ENCODE assay signal across 27 cellular contexts in the genomic region with DNA sequence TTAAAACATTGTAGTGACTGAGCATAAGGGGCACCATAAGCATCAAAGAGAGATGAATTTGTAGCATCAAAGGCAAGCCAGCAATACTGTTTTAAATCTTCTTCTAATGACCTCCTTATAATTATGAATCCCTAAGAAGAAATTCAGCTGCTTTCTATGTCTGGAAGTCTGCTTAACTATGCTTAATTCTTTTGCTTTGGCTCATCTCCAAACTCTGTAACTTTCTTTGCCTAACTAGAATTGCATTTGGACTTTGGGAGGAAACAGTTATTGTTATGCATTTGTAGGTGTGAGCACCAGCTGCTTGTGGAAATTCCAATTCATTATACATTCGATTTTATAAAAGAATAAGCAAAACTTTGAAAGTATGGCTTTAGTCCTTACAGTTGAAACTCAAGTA.
"Had no signal": no experiment of that assay in that cellular context is flagged by ENCODE, and none has a peak within 500 bp of the region (broad histone marks: within the 10 kb centered on the region; RNA-seq: fewer than 3 reads in every experiment).

No MANE protein-coding gene starts in this region.

- H3K27me3 Mint-ChIP-seq: naive B cell; naive thymus-derived CD8-positive, alpha-beta T cell; natural killer cell treated with Interleukin-12 subunit alpha and Interleukin-12 subunit beta and Interleukin-15 and Interleukin-18, amount 100 ng/mL, for 72 hours; stimulated activated naive B cell treated with anti-CD40 and anti-IgM and Interleukin-4, amounts not matched to agents 10 μg/mL and 1 μg/mL and 100 μg/mL, for 72 hours; stimulated activated naive CD8-positive, alpha-beta T cell treated with anti-CD3 and anti-CD28 coated beads, Interleukin-15, Interleukin-2, amounts not matched to agents 100 ng/mL and 50 ng/mL, for 24 hours; type B pancreatic cell had no signal

- H3K36me3 ChIP-seq: neural progenitor cell, pancreas, prostate gland, right lobe of liver, sigmoid colon, stomach, thoracic aorta, thyroid gland, transverse colon, upper lobe of right lung, uterus had no signal

- ATAC-seq: naive thymus-derived CD8-positive, alpha-beta T cell; natural killer cell treated with Interleukin-12 subunit alpha and Interleukin-12 subunit beta and Interleukin-15 and Interleukin-18, amount 100 ng/mL, for 72 hours; pancreas; right cardiac atrium; right lobe of liver; stimulated activated effector memory CD8-positive, alpha-beta T cell treated with anti-CD3 and anti-CD28 coated beads, Interleukin-12 subunit alpha, Interleukin-12 subunit beta, amount 100 ng/mL, for 72 hours; stimulated activated naive B cell treated with anti-CD40 and anti-IgM and Interleukin-4, amounts not matched to agents 10 μg/mL and 1 μg/mL and 100 μg/mL, for 72 hours; upper lobe of right lung had no signal

- DNase-seq: naive B cell; naive thymus-derived CD8-positive, alpha-beta T cell; occipital lobe; pancreas; retina; right cardiac atrium; right lobe of liver; sigmoid colon; small intestine; stimulated activated CD4-positive, alpha-beta T cell treated with anti-CD3 and anti-CD28 coated beads, Interleukin-15, amount 100 ng/mL, for 24 hours; stimulated activated CD4-positive, alpha-beta T cell treated with anti-CD3 and anti-CD28 coated beads, Interleukin-2, amount 100 ng/mL, for 24 hours; stimulated activated CD4-positive, alpha-beta T cell treated with anti-CD3 and anti-CD28 coated beads, Interleukin-2, amount 100 ng/mL, for 48 hours; stimulated activated CD4-positive, alpha-beta T cell treated with anti-CD3 and anti-CD28 coated beads, Interleukin-4, amount 100 ng/mL, for 24 hours; stimulated activated naive B cell treated with anti-CD40 and anti-IgM and Interleukin-4, amounts not matched to agents 10 μg/mL and 1 μg/mL and 100 μg/mL, for 72 hours; stimulated activated naive CD4-positive, alpha-beta T cell treated with Interleukin-2 at 50 U/mL for 16 hours; stomach; thyroid gland; transverse colon; upper lobe of right lung; uterus had no signal

- H3K27ac ChIP-seq: neural progenitor cell, pancreas, prostate gland, right lobe of liver, sigmoid colon, stomach, thoracic aorta, thyroid gland, transverse colon, upper lobe of right lung, uterus had no signal

- H3K9me3 ChIP-seq: pancreas, prostate gland, right lobe of liver, sigmoid colon, stomach, thoracic aorta, thyroid gland, transverse colon, upper lobe of right lung, uterus had no signal

- H3K36me3 Mint-ChIP-seq: naive B cell; naive thymus-derived CD8-positive, alpha-beta T cell; natural killer cell treated with Interleukin-12 subunit alpha and Interleukin-12 subunit beta and Interleukin-15 and Interleukin-18, amount 100 ng/mL, for 72 hours; neural progenitor cell; stimulated activated effector memory CD8-positive, alpha-beta T cell treated with anti-CD3 and anti-CD28 coated beads, Interleukin-12 subunit alpha, Interleukin-12 subunit beta, amount 100 ng/mL, for 72 hours; stimulated activated naive B cell treated with anti-CD40 and anti-IgM and Interleukin-4, amounts not matched to agents 10 μg/mL and 1 μg/mL and 100 μg/mL, for 72 hours; type B pancreatic cell had no signal

- H3K4me3 ChIP-seq: neural progenitor cell, pancreas, prostate gland, right lobe of liver, sigmoid colon, stomach, thoracic aorta, thyroid gland, transverse colon, upper lobe of right lung, uterus had no signal

- H3K4me1 Mint-ChIP-seq: naive B cell; naive thymus-derived CD8-positive, alpha-beta T cell; neural progenitor cell; stimulated activated effector memory CD8-positive, alpha-beta T cell treated with anti-CD3 and anti-CD28 coated beads, Interleukin-12 subunit alpha, Interleukin-12 subunit beta, amount 100 ng/mL, for 72 hours; stimulated activated naive B cell treated with anti-CD40 and anti-IgM and Interleukin-4, amounts not matched to agents 10 μg/mL and 1 μg/mL and 100 μg/mL, for 72 hours had no signal

- H3K27ac Mint-ChIP-seq: naive B cell; naive thymus-derived CD8-positive, alpha-beta T cell; natural killer cell treated with Interleukin-12 subunit alpha and Interleukin-12 subunit beta and Interleukin-15 and Interleukin-18, amount 100 ng/mL, for 72 hours; neural progenitor cell; stimulated activated effector memory CD8-positive, alpha-beta T cell treated with anti-CD3 and anti-CD28 coated beads, Interleukin-12 subunit alpha, Interleukin-12 subunit beta, amount 100 ng/mL, for 72 hours; stimulated activated naive B cell treated with anti-CD40 and anti-IgM and Interleukin-4, amounts not matched to agents 10 μg/mL and 1 μg/mL and 100 μg/mL, for 72 hours; stimulated activated naive CD8-positive, alpha-beta T cell treated with anti-CD3 and anti-CD28 coated beads, Interleukin-15, Interleukin-2, amounts not matched to agents 100 ng/mL and 50 ng/mL, for 24 hours; type B pancreatic cell had no signal

- H3K27me3 ChIP-seq: neural progenitor cell, pancreas, right lobe of liver, sigmoid colon, stomach, thyroid gland, transverse colon, upper lobe of right lung, uterus had no signal

- H3K4me1 ChIP-seq: neural progenitor cell, pancreas, prostate gland, right lobe of liver, sigmoid colon, stomach, thyroid gland, transverse colon, upper lobe of right lung, uterus had no signal

- H3K9me3 Mint-ChIP-seq: neural progenitor cell; stimulated activated naive B cell treated with anti-CD40 and anti-IgM and Interleukin-4, amounts not matched to agents 10 μg/mL and 1 μg/mL and 100 μg/mL, for 72 hours; type B pancreatic cell had no signal

- H3K9ac ChIP-seq: neural progenitor cell had no signal

- H3K4me3 Mint-ChIP-seq: naive B cell; naive thymus-derived CD8-positive, alpha-beta T cell; natural killer cell treated with Interleukin-12 subunit alpha and Interleukin-12 subunit beta and Interleukin-15 and Interleukin-18, amount 100 ng/mL, for 72 hours; neural progenitor cell; stimulated activated effector memory CD8-positive, alpha-beta T cell treated with anti-CD3 and anti-CD28 coated beads, Interleukin-12 subunit alpha, Interleukin-12 subunit beta, amount 100 ng/mL, for 72 hours; stimulated activated naive B cell treated with anti-CD40 and anti-IgM and Interleukin-4, amounts not matched to agents 10 μg/mL and 1 μg/mL and 100 μg/mL, for 72 hours; stimulated activated naive CD8-positive, alpha-beta T cell treated with anti-CD3 and anti-CD28 coated beads, Interleukin-15, Interleukin-2, amounts not matched to agents 100 ng/mL and 50 ng/mL, for 24 hours; type B pancreatic cell had no signal
